ENCODE assay signal across 21 cellular contexts in the genomic region with DNA sequence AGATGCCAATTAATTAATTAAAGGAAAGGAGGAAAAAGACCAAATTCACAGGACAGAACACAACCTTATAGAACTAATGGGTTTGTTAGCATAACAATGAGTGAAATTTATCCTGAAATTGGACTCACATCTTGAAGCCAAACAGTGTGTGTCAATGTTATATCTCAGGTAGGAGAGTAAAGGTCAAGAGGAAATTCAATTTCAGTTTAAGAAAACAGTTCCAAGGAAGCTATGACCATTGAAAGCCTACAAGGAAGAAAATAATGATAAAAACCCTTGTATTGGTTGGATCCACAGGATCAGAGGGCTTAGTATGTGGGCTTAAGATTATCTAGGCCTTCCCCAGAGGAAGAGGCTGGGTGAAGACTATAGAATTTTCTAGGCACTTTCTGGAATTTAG.
DNase-seq lines count a peak whose midpoint lies in the region; ATAC-seq and TF ChIP-seq lines count a peak whose summit lies in the region.
"Had no signal": no experiment of that assay in that cellular context is flagged by ENCODE, and none has a peak within 500 bp of the region (broad histone marks: within the 10 kb centered on the region; RNA-seq: fewer than 3 reads in every experiment).

No MANE protein-coding gene starts in this region.

- DNase-seq in caudate nucleus (lab: John Stamatoyannopoulos, UW) (no peak), hepatocyte (ENCODE audit: low spot score) (no peak), mucosa of descending colon (no peak), NCI-H748 treated with DMSO at 0.1 percent for 48 hours (lab: John Stamatoyannopoulos, UW) (no peak), NCI-H2029 treated with DMSO at 0.1 percent for 48 hours (lab: John Stamatoyannopoulos, UW) (no peak), mucosa of gallbladder (ENCODE audit: low spot score) (no peak)
- DNase-seq: 8988T; ACHN; AML-193; BE2C; CD4-positive, alpha-beta T cell; CD8-positive, alpha-beta memory T cell; DMS 273 treated with DMSO at 0.1 percent for 48 hours; DMS53; DMS79 treated with DMSO at 0.1 percent for 48 hours; GF-D8; H9 had no signal

- H3K27me3 ChIP-seq in hepatocyte: no peaks in the 10 kb centered on the region
- H3K27me3 ChIP-seq: BE2C; BLaER1 treated with 17β-estradiol and CSF1 and Interleukin-3, amounts not matched to agents 10 nM and 100 nM had no signal

- peak overlapping the region; percentile 47 for H3K27ac ChIP-seq in caudate nucleus (ENCODE audit: low read depth, low read length)
- peak overlapping the region; percentile 0 for H3K27ac ChIP-seq in hepatocyte
- H3K27ac ChIP-seq: A549; BLaER1 treated with 17β-estradiol and CSF1 and Interleukin-3, amounts not matched to agents 10 nM and 100 nM had no signal

- H4K20me1 ChIP-seq in hepatocyte (ENCODE audit: insufficient read depth, poor library complexity, severe bottlenecking): no peaks in the 10 kb centered on the region
- H4K20me1 ChIP-seq: BLaER1 treated with 17β-estradiol and CSF1 and Interleukin-3, amounts not matched to agents 10 nM and 100 nM had no signal

- no peak overlapping the region for H2AFZ ChIP-seq in hepatocyte
- H2AFZ ChIP-seq: GM23338 had no signal

- H3K79me2 ChIP-seq in hepatocyte: no peaks in the 10 kb centered on the region

- H3K4me3 ChIP-seq in hepatocyte: no peak overlapping the region
- no peak overlapping the region for H3K4me3 ChIP-seq in mucosa of descending colon
- H3K4me3 ChIP-seq: A549; BLaER1 treated with 17β-estradiol and CSF1 and Interleukin-3, amounts not matched to agents 10 nM and 100 nM; GM23338 had no signal

- H3K36me3 ChIP-seq in hepatocyte (replicated peaks; ENCODE audit: insufficient read depth, low read depth): no peaks in the 10 kb centered on the region
- no peaks in the 10 kb centered on the region for H3K36me3 ChIP-seq in mucosa of descending colon (ENCODE audit: low read depth)
- H3K36me3 ChIP-seq: BE2C had no signal

- TF ChIP-seq CTCF in hepatocyte (IDR thresholded peaks at IDR 0.05; ENCODE audit: poor library complexity) (no peak), mucosa of descending colon (IDR thresholded peaks at IDR 0.05) (no peak)

- intact Hi-C loops in mucosa of descending colon (cut with DNase I, micrococcal nuclease): no loop called here

- H3K9me3 ChIP-seq in hepatocyte (ENCODE audit: low read depth) (no peaks in the 10 kb centered on the region), mucosa of descending colon (no peaks in the 10 kb centered on the region)
- H3K9me3 ChIP-seq: A549, BE2C had no signal

- peak; percentile 59 for ATAC-seq in mucosa of descending colon
- ATAC-seq: A549, GM23338, HCT116 had no signal

- H3K4me1 ChIP-seq in hepatocyte (ENCODE audit: insufficient read depth) (no peaks in the 10 kb centered on the region), mucosa of descending colon (ENCODE audit: low read depth) (peaks cover 4% of the 10 kb centered on the region)
- H3K4me1 ChIP-seq: A549, BE2C had no signal

- no peaks in the 10 kb centered on the region for H3K9me2 ChIP-seq in hepatocyte (replicated peaks; ENCODE audit: insufficient read depth)

- no peak overlapping the region for H3K4me2 ChIP-seq in hepatocyte
- H3K4me2 ChIP-seq: A549, GM23338 had no signal
